In genomic region chr1:46613661-46614603, GRCh38 we compare ENCODE assay signal across 8 cellular contexts. TPM values are rescaled to one million over a fixed set of nuclear protein-coding genes. Genes with fewer than 3 reads are reported as not detected.
DNase-seq lines count a peak whose midpoint lies in the region; ATAC-seq lines count a peak whose summit lies in the region.

No MANE protein-coding gene starts in this region.

- H3K9ac ChIP-seq in adipocyte (ENCODE audit: low read length): peak overlapping the region; percentile 56

- peak; percentile 74 for DNase-seq in Daoy (ENCODE audit: low read depth)
- peak; percentile 71 for DNase-seq in NCI-H69 (lab: John Stamatoyannopoulos, UW)
- peak; percentile 80 for DNase-seq in adipocyte (ENCODE audit: low read depth)
- DNase-seq in Right ventricle myocardium superior: peak; percentile 97
- peak; percentile 70 for DNase-seq in pons (ENCODE audit: low spot score)
- no peak for DNase-seq in 8988T
- DNase-seq in SK-N-DZ (ENCODE audit: low spot score): no peak

- peaks cover 4% of the 10 kb centered on the region for H3K27me3 ChIP-seq in adipocyte (replicated peaks; ENCODE audit: control insufficient read depth, insufficient read depth, low read length)

- peak; percentile 50 for ATAC-seq in HG02588 (IDR thresholded peaks at IDR 0.05; ENCODE audit: unreplicated experiment)
- ATAC-seq in Right ventricle myocardium superior (ENCODE audit: poor library complexity): peak; percentile 76

- intact Hi-C loops in Right ventricle myocardium superior (cut with DNase I): no loop called here

- H3K4me1 ChIP-seq in adipocyte (ENCODE audit: control insufficient read depth, insufficient read depth, low read length): peaks cover 32% of the 10 kb centered on the region

- peak overlapping the region; percentile 52 for H3K4me3 ChIP-seq in adipocyte (ENCODE audit: low read length)

- no peaks in the 10 kb centered on the region for H3K9me3 ChIP-seq in adipocyte (ENCODE audit: control insufficient read depth, low read length)

- peaks cover 16% of the 10 kb centered on the region for H3K36me3 ChIP-seq in adipocyte (ENCODE audit: control insufficient read depth, insufficient read depth, low read length, severe bottlenecking)

RNA-seq across cellular contexts. Expression of gene MOB3C, which starts 2.7 kb away (rescaled TPM):
- total RNA-seq in Daoy (2014; rRNA removed; shearing (Covaris generic)): 4.0 and 5.1 TPM in 2 replicates
- 14.0 TPM for total RNA-seq in Right ventricle myocardium superior
- 0.55 and 2.5 TPM in 2 replicates for polyA plus RNA-seq in SK-N-DZ (2014; cell fraction: cytosol; rRNA removed)
- 0.57 and 1.0 TPM in 2 replicates for polyA plus RNA-seq in SK-N-DZ (2014; cell fraction: nucleus; rRNA removed)

RNA-seq across cellular contexts. Expression of gene MKNK1, which starts 9.9 kb away (rescaled TPM):
- 8.9 and 21.5 TPM in 2 replicates for total RNA-seq in Daoy (2014; rRNA removed; shearing (Covaris generic))
- 37.7 TPM for total RNA-seq in Right ventricle myocardium superior
- 8.6 and 10.1 TPM in 2 replicates for polyA plus RNA-seq in SK-N-DZ (2014; cell fraction: cytosol; rRNA removed)
- 11.6 and 18.1 TPM in 2 replicates for polyA plus RNA-seq in SK-N-DZ (2014; cell fraction: nucleus; rRNA removed)

RNA-seq across cellular contexts. Expression of gene ATPAF1, which starts 54.2 kb away (rescaled TPM):
- total RNA-seq in Daoy (2014; rRNA removed; shearing (Covaris generic)): 39.1 and 52.7 TPM in 2 replicates
- 198 TPM for total RNA-seq in Right ventricle myocardium superior
- 55.8 and 69.4 TPM in 2 replicates for polyA plus RNA-seq in SK-N-DZ (2014; cell fraction: cytosol; rRNA removed)
- polyA plus RNA-seq in SK-N-DZ (2014; cell fraction: nucleus; rRNA removed): 38.6 and 41.8 TPM in 2 replicates

RNA-seq across cellular contexts. Expression of gene TEX38, which starts 57.7 kb away (rescaled TPM):
- total RNA-seq in Daoy (2014; rRNA removed; shearing (Covaris generic)): not detected in 2 replicates
- not detected for total RNA-seq in Right ventricle myocardium superior
- polyA plus RNA-seq in SK-N-DZ (2014; cell fraction: cytosol; rRNA removed): not detected in 2 replicates
- not detected in 2 replicates for polyA plus RNA-seq in SK-N-DZ (2014; cell fraction: nucleus; rRNA removed)

Comparison
In these comparisons a context has a peak if more than half of its experiments do, and no peak if none do; other contexts are left out.
1. DNase-seq: peak in Daoy (single experiment), NCI-H69 (single experiment), adipocyte (single experiment), Right ventricle myocardium superior (single experiment) and pons (single experiment); none in 8988T (single experiment) and SK-N-DZ (single experiment).